1 cellular context compared by ENCODE assay signal in genomic region chr17:42016952-42017865, GRCh38.
TF ChIP-seq lines count a peak whose summit lies in the region.

A gene with protein sequence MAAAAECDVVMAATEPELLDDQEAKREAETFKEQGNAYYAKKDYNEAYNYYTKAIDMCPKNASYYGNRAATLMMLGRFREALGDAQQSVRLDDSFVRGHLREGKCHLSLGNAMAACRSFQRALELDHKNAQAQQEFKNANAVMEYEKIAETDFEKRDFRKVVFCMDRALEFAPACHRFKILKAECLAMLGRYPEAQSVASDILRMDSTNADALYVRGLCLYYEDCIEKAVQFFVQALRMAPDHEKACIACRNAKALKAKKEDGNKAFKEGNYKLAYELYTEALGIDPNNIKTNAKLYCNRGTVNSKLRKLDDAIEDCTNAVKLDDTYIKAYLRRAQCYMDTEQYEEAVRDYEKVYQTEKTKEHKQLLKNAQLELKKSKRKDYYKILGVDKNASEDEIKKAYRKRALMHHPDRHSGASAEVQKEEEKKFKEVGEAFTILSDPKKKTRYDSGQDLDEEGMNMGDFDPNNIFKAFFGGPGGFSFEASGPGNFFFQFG (minus strand): TSS chr17:42017439. CDS start chr17:42017416, 23 bp downstream.

TF ChIP-seq in H1, 55 proteins besides CTCF, POLR2A, EP300 and RAD21 (continued from another document):
- TF ChIP-seq SAP30 (IDR thresholded peaks at IDR 0.05; ENCODE audit: insufficient read depth, insufficient replicate concordance, low read length) (no peak), TEAD4 (IDR thresholded peaks at IDR 0.05; ENCODE audit: low read depth, low read length) (no peak; the same call in 1 of the 2 replicates), SIRT6 (IDR thresholded peaks at IDR 0.05; ENCODE audit: low read length) (no peak), BRCA1 (IDR thresholded peaks at IDR 0.05; ENCODE audit: low read depth, low read length) (no peak), SP4 (IDR thresholded peaks at IDR 0.05; ENCODE audit: low read length) (no peak; the same call in 1 of the 2 replicates), BCL11A (IDR thresholded peaks at IDR 0.05; ENCODE audit: low read depth in 2 of 2, low read length in 2 of 2) (no peak), CTBP2 (IDR thresholded peaks at IDR 0.05; ENCODE audit: borderline replicate concordance, insufficient read depth, insufficient read length, low read length) (no peak), JUND (IDR thresholded peaks at IDR 0.05; ENCODE audit: low read length) (no peak; the same call in 1 of the 2 replicates), SIX5 (IDR thresholded peaks at IDR 0.05; ENCODE audit: low read depth, low read length) (no peak), POLR2AphosphoS5 (IDR thresholded peaks at IDR 0.05; ENCODE audit: low read depth, low read length) (peak; percentile 89), CBX5 (IDR thresholded peaks at IDR 0.05; ENCODE audit: low read depth, low read length) (no peak), GABPA (IDR thresholded peaks at IDR 0.05; ENCODE audit: borderline replicate concordance, insufficient read depth, low read length) (peak; percentile 86), KDM4A (IDR thresholded peaks at IDR 0.05; ENCODE audit: low read depth, low read length, severe bottlenecking) (peak; percentile 55), GTF2F1 (IDR thresholded peaks at IDR 0.05; ENCODE audit: borderline replicate concordance, low read depth, low read length) (no peak), CHD1 (IDR thresholded peaks at IDR 0.05; ENCODE audit: low read depth, low read length) (no peak), CHD2 (IDR thresholded peaks at IDR 0.05; ENCODE audit: low read length) (peak; percentile 47; the same call in 1 of the 2 replicates), EGR1 (IDR thresholded peaks at IDR 0.05; ENCODE audit: borderline replicate concordance, low read depth, low read length) (peak; percentile 99), TCF12 (IDR thresholded peaks at IDR 0.05; ENCODE audit: low read depth, low read length) (no peak), HDAC2 (IDR thresholded peaks at IDR 0.05; ENCODE audit: borderline replicate concordance in 1 of 2, low read depth in 2 of 2, low read length in 2 of 2) (peak in 1 of 2 experiments; percentile 83; a peak in 2 of 4 replicates), YY1 (IDR thresholded peaks at IDR 0.05; ENCODE audit: low read depth, low read length) (peak; percentile 98), SP1 (IDR thresholded peaks at IDR 0.05; ENCODE audit: low read depth, low read length) (0 out of 2 replicates have a peak, but pooled peaks have one; percentile 14), SUZ12 (IDR thresholded peaks at IDR 0.05; ENCODE audit: low read length) (no peak), HDAC6 (IDR thresholded peaks at IDR 0.05; ENCODE audit: low read depth, low read length) (no peak), NANOG (IDR thresholded peaks at IDR 0.05; ENCODE audit: insufficient read depth, low read depth, low read length, poor library complexity, severe bottlenecking) (peak; percentile 10), JUN (IDR thresholded peaks at IDR 0.05; ENCODE audit: low read depth, low read length) (no peak), RNF2 (IDR thresholded peaks at IDR 0.05; ENCODE audit: borderline replicate concordance, low read depth, low read length, missing control alignments, poor library complexity, severe bottlenecking) (no peak), TAF1 (IDR thresholded peaks at IDR 0.05; ENCODE audit: low read depth, low read length) (peak; percentile 99), SRF (IDR thresholded peaks at IDR 0.05; ENCODE audit: low read depth, low read length) (no peak), CEBPB (IDR thresholded peaks at IDR 0.05; ENCODE audit: low read depth, low read length) (no peak), CREB1 (IDR thresholded peaks at IDR 0.05) (peak; percentile 82), ATF2 (IDR thresholded peaks at IDR 0.05; ENCODE audit: low read length) (no peak; the same call in 1 of the 2 replicates), BACH1 (IDR thresholded peaks at IDR 0.05; ENCODE audit: low read length) (peak; percentile 50; the same call in 1 of the 2 replicates), SP2 (IDR thresholded peaks at IDR 0.05; ENCODE audit: low read length) (peak; percentile 96), ZNF274 (IDR thresholded peaks at IDR 0.05; ENCODE audit: borderline replicate concordance, extremely low read depth, low read length) (no peak), POU5F1 (IDR thresholded peaks at IDR 0.05; ENCODE audit: low read depth, low read length) (no peak), PHF8 (conservative IDR thresholded peaks at IDR 0.05; ENCODE audit: low read depth, low read length) (peak; percentile 97), TAF7 (optimal IDR thresholded peaks at IDR 0.05; ENCODE audit: borderline replicate concordance, low read depth, low read length) (peak; percentile 93), RXRA (IDR thresholded peaks at IDR 0.05; ENCODE audit: insufficient read depth, low read depth, low read length) (no peak), CHD7 (IDR thresholded peaks at IDR 0.05; ENCODE audit: insufficient replicate concordance, low read length) (no peak), MAFK (IDR thresholded peaks at IDR 0.05; ENCODE audit: low read depth, low read length) (no peak), EZH2 (IDR thresholded peaks at IDR 0.05; ENCODE audit: low read depth, low read length, severe bottlenecking) (no peak), RFX5 (IDR thresholded peaks at IDR 0.05; ENCODE audit: borderline replicate concordance, low read depth, low read length) (no peak), KDM5A (IDR thresholded peaks at IDR 0.05; ENCODE audit: low read length) (0 out of 2 replicates have a peak, but pooled peaks have one; percentile 28), MAX (IDR thresholded peaks at IDR 0.05) (0 out of 2 replicates have a peak, but pooled peaks have one; percentile 3), SIN3A (conservative IDR thresholded peaks at IDR 0.05 in 1 of 2, IDR thresholded peaks at IDR 0.05 in 1 of 2; ENCODE audit: low read depth in 1 of 2, low read length in 2 of 2) (peak; percentile 42 to 70; a peak in 2 of 4 replicates), RBBP5 (IDR thresholded peaks at IDR 0.05; ENCODE audit: borderline replicate concordance, low read depth, low read length) (peak; percentile 99)
- TF ChIP-seq, protein P1, sequence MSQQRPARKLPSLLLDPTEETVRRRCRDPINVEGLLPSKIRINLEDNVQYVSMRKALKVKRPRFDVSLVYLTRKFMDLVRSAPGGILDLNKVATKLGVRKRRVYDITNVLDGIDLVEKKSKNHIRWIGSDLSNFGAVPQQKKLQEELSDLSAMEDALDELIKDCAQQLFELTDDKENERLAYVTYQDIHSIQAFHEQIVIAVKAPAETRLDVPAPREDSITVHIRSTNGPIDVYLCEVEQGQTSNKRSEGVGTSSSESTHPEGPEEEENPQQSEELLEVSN (IDR thresholded peaks at IDR 0.05), result 0 out of 2 replicates have a peak, but pooled peaks have one; percentile 16
- TF ChIP-seq, protein P2, sequence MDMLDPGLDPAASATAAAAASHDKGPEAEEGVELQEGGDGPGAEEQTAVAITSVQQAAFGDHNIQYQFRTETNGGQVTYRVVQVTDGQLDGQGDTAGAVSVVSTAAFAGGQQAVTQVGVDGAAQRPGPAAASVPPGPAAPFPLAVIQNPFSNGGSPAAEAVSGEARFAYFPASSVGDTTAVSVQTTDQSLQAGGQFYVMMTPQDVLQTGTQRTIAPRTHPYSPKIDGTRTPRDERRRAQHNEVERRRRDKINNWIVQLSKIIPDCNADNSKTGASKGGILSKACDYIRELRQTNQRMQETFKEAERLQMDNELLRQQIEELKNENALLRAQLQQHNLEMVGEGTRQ (IDR thresholded peaks at IDR 0.05; ENCODE audit: low read length), result no peak
- TF ChIP-seq, protein P3, sequence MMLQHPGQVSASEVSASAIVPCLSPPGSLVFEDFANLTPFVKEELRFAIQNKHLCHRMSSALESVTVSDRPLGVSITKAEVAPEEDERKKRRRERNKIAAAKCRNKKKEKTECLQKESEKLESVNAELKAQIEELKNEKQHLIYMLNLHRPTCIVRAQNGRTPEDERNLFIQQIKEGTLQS (IDR thresholded peaks at IDR 0.05; ENCODE audit: insufficient read depth, low read depth, low read length), result no peak
